ENCODE assay signal across 1 cellular context in the genomic region with DNA sequence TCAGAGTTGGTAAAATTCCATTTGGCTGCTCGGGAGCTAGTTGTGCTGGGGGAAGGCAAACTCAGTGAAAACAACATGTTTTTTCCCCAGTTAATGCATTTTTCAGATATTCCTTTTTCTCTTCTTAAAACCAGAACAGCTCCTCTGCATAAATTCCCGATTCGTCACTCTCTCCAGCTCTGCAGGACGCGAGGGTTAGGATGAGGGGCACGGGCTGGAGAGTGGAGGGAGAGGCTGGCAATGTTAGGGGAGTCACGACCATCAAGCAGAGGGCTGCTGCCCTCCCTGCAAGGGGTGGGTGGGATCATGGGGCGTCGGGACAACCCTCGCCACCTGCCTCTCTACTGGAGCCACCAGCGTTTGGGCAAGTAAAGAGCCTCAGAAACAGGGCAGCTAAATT.
TF ChIP-seq lines count a peak whose summit lies in the region.

No MANE protein-coding gene starts in this region.

TF ChIP-seq in WTC11, 78 proteins besides CTCF, POLR2A, EP300 and RAD21 (continued from another document):
- TF ChIP-seq CREB1 (CRISPR knock-in tag; IDR thresholded peaks at IDR 0.05), result no peak
- TF ChIP-seq PRRX2 (CRISPR knock-in tag; IDR thresholded peaks at IDR 0.05), result no peak
- TF ChIP-seq ZNF423 (CRISPR knock-in tag; IDR thresholded peaks at IDR 0.05), result no peak
- TF ChIP-seq, protein P1, sequence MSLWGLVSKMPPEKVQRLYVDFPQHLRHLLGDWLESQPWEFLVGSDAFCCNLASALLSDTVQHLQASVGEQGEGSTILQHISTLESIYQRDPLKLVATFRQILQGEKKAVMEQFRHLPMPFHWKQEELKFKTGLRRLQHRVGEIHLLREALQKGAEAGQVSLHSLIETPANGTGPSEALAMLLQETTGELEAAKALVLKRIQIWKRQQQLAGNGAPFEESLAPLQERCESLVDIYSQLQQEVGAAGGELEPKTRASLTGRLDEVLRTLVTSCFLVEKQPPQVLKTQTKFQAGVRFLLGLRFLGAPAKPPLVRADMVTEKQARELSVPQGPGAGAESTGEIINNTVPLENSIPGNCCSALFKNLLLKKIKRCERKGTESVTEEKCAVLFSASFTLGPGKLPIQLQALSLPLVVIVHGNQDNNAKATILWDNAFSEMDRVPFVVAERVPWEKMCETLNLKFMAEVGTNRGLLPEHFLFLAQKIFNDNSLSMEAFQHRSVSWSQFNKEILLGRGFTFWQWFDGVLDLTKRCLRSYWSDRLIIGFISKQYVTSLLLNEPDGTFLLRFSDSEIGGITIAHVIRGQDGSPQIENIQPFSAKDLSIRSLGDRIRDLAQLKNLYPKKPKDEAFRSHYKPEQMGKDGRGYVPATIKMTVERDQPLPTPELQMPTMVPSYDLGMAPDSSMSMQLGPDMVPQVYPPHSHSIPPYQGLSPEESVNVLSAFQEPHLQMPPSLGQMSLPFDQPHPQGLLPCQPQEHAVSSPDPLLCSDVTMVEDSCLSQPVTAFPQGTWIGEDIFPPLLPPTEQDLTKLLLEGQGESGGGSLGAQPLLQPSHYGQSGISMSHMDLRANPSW (CRISPR knock-in tag; conservative IDR thresholded peaks at IDR 0.05; ENCODE audit: low read depth), result no peak
- TF ChIP-seq, protein P2, sequence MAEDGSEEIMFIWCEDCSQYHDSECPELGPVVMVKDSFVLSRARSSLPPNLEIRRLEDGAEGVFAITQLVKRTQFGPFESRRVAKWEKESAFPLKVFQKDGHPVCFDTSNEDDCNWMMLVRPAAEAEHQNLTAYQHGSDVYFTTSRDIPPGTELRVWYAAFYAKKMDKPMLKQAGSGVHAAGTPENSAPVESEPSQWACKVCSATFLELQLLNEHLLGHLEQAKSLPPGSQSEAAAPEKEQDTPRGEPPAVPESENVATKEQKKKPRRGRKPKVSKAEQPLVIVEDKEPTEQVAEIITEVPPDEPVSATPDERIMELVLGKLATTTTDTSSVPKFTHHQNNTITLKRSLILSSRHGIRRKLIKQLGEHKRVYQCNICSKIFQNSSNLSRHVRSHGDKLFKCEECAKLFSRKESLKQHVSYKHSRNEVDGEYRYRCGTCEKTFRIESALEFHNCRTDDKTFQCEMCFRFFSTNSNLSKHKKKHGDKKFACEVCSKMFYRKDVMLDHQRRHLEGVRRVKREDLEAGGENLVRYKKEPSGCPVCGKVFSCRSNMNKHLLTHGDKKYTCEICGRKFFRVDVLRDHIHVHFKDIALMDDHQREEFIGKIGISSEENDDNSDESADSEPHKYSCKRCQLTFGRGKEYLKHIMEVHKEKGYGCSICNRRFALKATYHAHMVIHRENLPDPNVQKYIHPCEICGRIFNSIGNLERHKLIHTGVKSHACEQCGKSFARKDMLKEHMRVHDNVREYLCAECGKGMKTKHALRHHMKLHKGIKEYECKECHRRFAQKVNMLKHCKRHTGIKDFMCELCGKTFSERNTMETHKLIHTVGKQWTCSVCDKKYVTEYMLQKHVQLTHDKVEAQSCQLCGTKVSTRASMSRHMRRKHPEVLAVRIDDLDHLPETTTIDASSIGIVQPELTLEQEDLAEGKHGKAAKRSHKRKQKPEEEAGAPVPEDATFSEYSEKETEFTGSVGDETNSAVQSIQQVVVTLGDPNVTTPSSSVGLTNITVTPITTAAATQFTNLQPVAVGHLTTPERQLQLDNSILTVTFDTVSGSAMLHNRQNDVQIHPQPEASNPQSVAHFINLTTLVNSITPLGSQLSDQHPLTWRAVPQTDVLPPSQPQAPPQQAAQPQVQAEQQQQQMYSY (CRISPR knock-in tag; IDR thresholded peaks at IDR 0.05), result no peak
- no peak for TF ChIP-seq GTF2I (CRISPR knock-in tag; conservative IDR thresholded peaks at IDR 0.05)
- TF ChIP-seq, protein P3, sequence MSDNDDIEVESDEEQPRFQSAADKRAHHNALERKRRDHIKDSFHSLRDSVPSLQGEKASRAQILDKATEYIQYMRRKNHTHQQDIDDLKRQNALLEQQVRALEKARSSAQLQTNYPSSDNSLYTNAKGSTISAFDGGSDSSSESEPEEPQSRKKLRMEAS (CRISPR knock-in tag; IDR thresholded peaks at IDR 0.05), result no peak
- TF ChIP-seq MXD4 (CRISPR knock-in tag; IDR thresholded peaks at IDR 0.05; ENCODE audit: borderline replicate concordance), result no peak
- no peak for TF ChIP-seq NFE2L1 (CRISPR knock-in tag; IDR thresholded peaks at IDR 0.05)
- TF ChIP-seq, protein P4, sequence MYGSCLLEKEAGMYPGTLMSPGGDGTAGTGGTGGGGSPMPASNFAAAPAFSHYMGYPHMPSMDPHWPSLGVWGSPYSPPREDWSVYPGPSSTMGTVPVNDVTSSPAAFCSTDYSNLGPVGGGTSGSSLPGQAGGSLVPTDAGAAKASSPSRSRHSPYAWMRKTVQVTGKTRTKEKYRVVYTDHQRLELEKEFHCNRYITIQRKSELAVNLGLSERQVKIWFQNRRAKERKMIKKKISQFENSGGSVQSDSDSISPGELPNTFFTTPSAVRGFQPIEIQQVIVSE (CRISPR knock-in tag; IDR thresholded peaks at IDR 0.05; ENCODE audit: borderline replicate concordance), result no peak
- TF ChIP-seq, protein P5, sequence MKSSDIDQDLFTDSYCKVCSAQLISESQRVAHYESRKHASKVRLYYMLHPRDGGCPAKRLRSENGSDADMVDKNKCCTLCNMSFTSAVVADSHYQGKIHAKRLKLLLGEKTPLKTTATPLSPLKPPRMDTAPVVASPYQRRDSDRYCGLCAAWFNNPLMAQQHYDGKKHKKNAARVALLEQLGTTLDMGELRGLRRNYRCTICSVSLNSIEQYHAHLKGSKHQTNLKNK (CRISPR knock-in tag; IDR thresholded peaks at IDR 0.05), result no peak
- no peak for TF ChIP-seq ZNF396 (CRISPR knock-in tag; IDR thresholded peaks at IDR 0.05; ENCODE audit: borderline replicate concordance)
- TF ChIP-seq, protein P6, sequence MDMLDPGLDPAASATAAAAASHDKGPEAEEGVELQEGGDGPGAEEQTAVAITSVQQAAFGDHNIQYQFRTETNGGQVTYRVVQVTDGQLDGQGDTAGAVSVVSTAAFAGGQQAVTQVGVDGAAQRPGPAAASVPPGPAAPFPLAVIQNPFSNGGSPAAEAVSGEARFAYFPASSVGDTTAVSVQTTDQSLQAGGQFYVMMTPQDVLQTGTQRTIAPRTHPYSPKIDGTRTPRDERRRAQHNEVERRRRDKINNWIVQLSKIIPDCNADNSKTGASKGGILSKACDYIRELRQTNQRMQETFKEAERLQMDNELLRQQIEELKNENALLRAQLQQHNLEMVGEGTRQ (CRISPR knock-in tag; IDR thresholded peaks at IDR 0.05), result no peak
- TF ChIP-seq MYBL2 (CRISPR knock-in tag; IDR thresholded peaks at IDR 0.05), result no peak
